12 cellular contexts compared by ENCODE assay signal in the genomic region with DNA sequence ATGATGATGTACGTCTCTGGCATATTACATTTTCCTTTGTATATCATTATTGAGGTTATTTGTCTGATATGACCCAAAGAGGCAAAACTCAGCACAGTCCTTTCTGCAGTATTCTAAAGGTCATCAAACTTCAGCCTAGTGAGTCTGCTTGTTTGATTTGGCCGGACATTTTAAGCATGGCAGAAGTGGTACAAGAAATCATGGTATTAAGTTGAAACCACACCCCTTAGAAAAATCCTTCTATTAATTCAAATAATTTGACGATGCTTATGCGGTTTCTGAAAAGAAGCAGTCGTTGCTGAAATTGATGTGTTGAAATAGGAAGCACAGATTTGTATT. TPM values are rescaled to one million over a fixed set of nuclear protein-coding genes. Genes with fewer than 3 reads are reported as not detected.
DNase-seq lines count a peak whose midpoint lies in the region; ATAC-seq, FAIRE-seq and TF ChIP-seq lines count a peak whose summit lies in the region.
"Had no signal": no experiment of that assay in that cellular context is flagged by ENCODE, and none has a peak within 500 bp of the region (broad histone marks: within the 10 kb centered on the region; RNA-seq: fewer than 3 reads in every experiment).

No MANE protein-coding gene starts in this region.

- H3K27ac ChIP-seq in esophagus (ENCODE audit: low read depth in 2 of 2, low read length in 1 of 2) (peak overlapping the region; percentile 57 to 68), parathyroid adenoma (peak overlapping the region; percentile 88)
- H3K27ac ChIP-seq: body of pancreas had no signal

- no peak for ATAC-seq in natural killer cell treated with Interleukin-12 subunit alpha and Interleukin-12 subunit beta and Interleukin-15 and Interleukin-18, amount 100 ng/mL, for 72 hours
- no peak for ATAC-seq in natural killer cell
- no peak for ATAC-seq in HG02759 (IDR thresholded peaks at IDR 0.05; ENCODE audit: unreplicated experiment)
- ATAC-seq: body of pancreas had no signal

- peaks cover 16% of the 10 kb centered on the region for H3K79me2 ChIP-seq in parathyroid adenoma

- no peak overlapping the region for H2AFZ ChIP-seq in parathyroid adenoma

- H3K27me3 ChIP-seq in esophagus (ENCODE audit: control insufficient read depth in 1 of 2, insufficient read depth in 2 of 2, low read length in 2 of 2), result no peaks in the 10 kb centered on the region
- no peaks in the 10 kb centered on the region for H3K27me3 ChIP-seq in parathyroid adenoma (ENCODE audit: control insufficient read depth, insufficient read depth, low read length)
- H3K27me3 ChIP-seq: body of pancreas had no signal

- peaks cover 19 to 23% of the 10 kb centered on the region in 2 donors for H3K4me1 Mint-ChIP-seq in natural killer cell treated with Interleukin-12 subunit alpha and Interleukin-12 subunit beta and Interleukin-15 and Interleukin-18, amount 100 ng/mL, for 72 hours (ENCODE audit: low read depth in 2 of 2)
- peaks cover 13 to 21% of the 10 kb centered on the region in 2 donors for H3K4me1 Mint-ChIP-seq in natural killer cell

- WGBS in esophagus, 2 donors, result 28 to 43% methylated on average over 5 of the region's 5 CpGs

- no peak overlapping the region for H3K4me2 ChIP-seq in parathyroid adenoma (ENCODE audit: low read length)

- FAIRE-seq in frontal cortex (lab: Jason Lieb, UNC), result no peak

- no peak overlapping the region for H3K4me3 Mint-ChIP-seq in natural killer cell treated with Interleukin-12 subunit alpha and Interleukin-12 subunit beta and Interleukin-15 and Interleukin-18, amount 100 ng/mL, for 72 hours
- no peak overlapping the region for H3K4me3 Mint-ChIP-seq in natural killer cell

- H3K36me3 Mint-ChIP-seq in natural killer cell treated with Interleukin-12 subunit alpha and Interleukin-12 subunit beta and Interleukin-15 and Interleukin-18, amount 100 ng/mL, for 72 hours, result peaks cover 25% of the 10 kb centered on the region
- H3K36me3 Mint-ChIP-seq in natural killer cell, result peaks cover 14% of the 10 kb centered on the region

- no peak overlapping the region for H3K27ac Mint-ChIP-seq in natural killer cell treated with Interleukin-12 subunit alpha and Interleukin-12 subunit beta and Interleukin-15 and Interleukin-18, amount 100 ng/mL, for 72 hours
- H3K27ac Mint-ChIP-seq in natural killer cell, result no peak overlapping the region

- H3K9ac ChIP-seq in parathyroid adenoma, result no peak overlapping the region

- H3K4me3 ChIP-seq in esophagus (ENCODE audit: low read depth in 1 of 2, low read length in 2 of 2) (no peak overlapping the region), parathyroid adenoma (ENCODE audit: low read depth, low read length) (peak overlapping the region; percentile 2)
- H3K4me3 ChIP-seq: body of pancreas had no signal

- intact Hi-C loops in natural killer cell (cut with micrococcal nuclease), result no loop called here

- TF ChIP-seq CTCF in natural killer cell (IDR thresholded peaks at IDR 0.05) (no peak), parathyroid adenoma (IDR thresholded peaks at IDR 0.05) (no peak)

- peak; percentile 31 for DNase-seq in natural killer cell treated with Interleukin-12 subunit alpha and Interleukin-12 subunit beta and Interleukin-15 and Interleukin-18, amount 100 ng/mL, for 72 hours (ENCODE audit: low spot score)
- DNase-seq in natural killer cell, result no peak
- no peak for DNase-seq in activated CD4-positive, CD25-positive, alpha-beta regulatory T cell treated with anti-CD3 and anti-CD28 coated beads, Interleukin-2, amount 50 U/mL, for 72 hours
- DNase-seq in frontal cortex (ENCODE audit: low spot score in 2 of 2), result no peak
- no peak for DNase-seq in SKM-1 treated with dmso at 0.1 percent for 144 hours (lab: John Stamatoyannopoulos, UW; ENCODE audit: unreplicated experiment)
- DNase-seq: activated T-cell treated with anti-CD3 and anti-CD28 coated beads, Interleukin-2, amount 50 U/mL, for 48 hours; body of pancreas; stimulated activated CD4-positive, alpha-beta T cell treated with anti-CD3 and anti-CD28 coated beads, Interleukin-4, amount 100 ng/mL, for 24 hours; substantia nigra had no signal

- H3K27me3 Mint-ChIP-seq in natural killer cell treated with Interleukin-12 subunit alpha and Interleukin-12 subunit beta and Interleukin-15 and Interleukin-18, amount 100 ng/mL, for 72 hours, result no peaks in the 10 kb centered on the region
- no peaks in the 10 kb centered on the region for H3K27me3 Mint-ChIP-seq in natural killer cell (ENCODE audit: low read depth in 2 of 2)

- H3K4me1 ChIP-seq in esophagus (ENCODE audit: control insufficient read depth in 2 of 2, insufficient read depth in 2 of 2, low read length in 1 of 2) (no peaks in the 10 kb centered on the region), parathyroid adenoma (no peaks in the 10 kb centered on the region)

- no peaks in the 10 kb centered on the region for H3K9me3 ChIP-seq in esophagus (ENCODE audit: control insufficient read depth in 2 of 2, insufficient read depth in 1 of 2, low read depth in 1 of 2, low read length in 1 of 2)
- no peaks in the 10 kb centered on the region for H3K9me3 ChIP-seq in parathyroid adenoma (ENCODE audit: control insufficient read depth, low read length)
- H3K9me3 ChIP-seq: body of pancreas had no signal

- H3K36me3 ChIP-seq in esophagus (ENCODE audit: control insufficient read depth in 2 of 2, insufficient read depth in 2 of 2, low read length in 1 of 2) (peaks cover 17 to 19% of the 10 kb centered on the region in 2 donors), parathyroid adenoma (ENCODE audit: control insufficient read depth, insufficient read depth, low read length) (no peaks in the 10 kb centered on the region)

- H3K9me3 Mint-ChIP-seq in natural killer cell treated with Interleukin-12 subunit alpha and Interleukin-12 subunit beta and Interleukin-15 and Interleukin-18, amount 100 ng/mL, for 72 hours, result no peaks in the 10 kb centered on the region
- H3K9me3 Mint-ChIP-seq in natural killer cell, result no peaks in the 10 kb centered on the region

RNA-seq across cellular contexts. Expression of gene ETS2, which starts 5.1 kb away (rescaled TPM):
- total RNA-seq in natural killer cell treated with Interleukin-12 subunit alpha and Interleukin-12 subunit beta and Interleukin-15 and Interleukin-18, amount 100 ng/mL, for 72 hours, result 10 to 100 TPM; 22.9 to 25.2 TPM
- total RNA-seq in natural killer cell (10 to 100 TPM; 10.6 to 36.9 (median 18.5) TPM), frontal cortex (11.0 TPM)
- 10 to 100 TPM; 33.6 to 53.3 TPM for polyA plus RNA-seq in esophagus
